Comparison of ENCODE assay signal across 1 cellular context in the genomic region with DNA sequence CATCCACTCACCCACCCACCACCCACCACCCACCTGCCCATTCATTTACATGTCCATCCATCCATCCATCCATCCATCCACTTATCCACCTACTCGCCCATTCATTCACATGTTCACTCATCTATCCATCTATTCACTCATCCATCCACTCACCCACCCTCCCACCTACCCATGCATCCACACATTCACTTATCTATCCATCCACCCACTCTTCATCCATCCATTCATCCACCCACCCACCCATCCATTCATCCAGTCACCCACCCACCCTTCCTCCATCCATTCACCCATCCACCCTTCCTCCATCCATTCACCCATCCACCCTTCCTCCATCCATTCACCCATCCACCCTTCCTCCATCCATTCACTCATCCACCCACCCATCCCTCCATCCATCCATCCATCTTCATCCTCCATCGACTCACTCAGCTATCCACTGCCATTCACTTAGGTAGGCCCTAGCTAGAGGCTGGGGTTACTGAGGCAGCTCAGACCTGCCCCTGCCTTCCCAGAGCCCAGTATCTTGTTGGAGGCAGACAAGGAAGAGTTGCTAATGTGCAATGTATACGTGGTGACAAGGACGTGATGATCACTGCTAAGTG.
TF ChIP-seq lines count a peak whose summit lies in the region.

No MANE protein-coding gene starts in this region.

TF ChIP-seq in HEK293, 187 proteins besides CTCF, POLR2A, EP300 and RAD21:
- TF ChIP-seq ZNF354C (tag by site-specific recombination; IDR thresholded peaks at IDR 0.05; ENCODE audit: borderline replicate concordance, low read depth): no peak
- TF ChIP-seq ZNF785 (tag by site-specific recombination; IDR thresholded peaks at IDR 0.05): no peak
- no peak for TF ChIP-seq ZBTB48 (tag by site-specific recombination; IDR thresholded peaks at IDR 0.05)
- TF ChIP-seq EGR2 (tag by site-specific recombination; IDR thresholded peaks at IDR 0.05; ENCODE audit: low read depth): peak; percentile 100
- TF ChIP-seq ZBTB21 (tag by site-specific recombination; IDR thresholded peaks at IDR 0.05): no peak
- peak; percentile 99 for TF ChIP-seq ZFHX2 (tag by site-specific recombination; conservative IDR thresholded peaks at IDR 0.05)
- peak; percentile 91 for TF ChIP-seq ZBTB17 (tag by site-specific recombination; IDR thresholded peaks at IDR 0.05)
- TF ChIP-seq ZNF37A (tag by site-specific recombination; IDR thresholded peaks at IDR 0.05): no peak
- no peak for TF ChIP-seq ZNF302 (tag by site-specific recombination; IDR thresholded peaks at IDR 0.05; ENCODE audit: low read depth)
- TF ChIP-seq ZNF571 (tag by site-specific recombination; IDR thresholded peaks at IDR 0.05): no peak
- no peak for TF ChIP-seq ZNF10 (tag by site-specific recombination; IDR thresholded peaks at IDR 0.05)
- peak; percentile 89 for TF ChIP-seq ZNF366 (tag by site-specific recombination; conservative IDR thresholded peaks at IDR 0.05)
- TF ChIP-seq ZBTB7A (tag by site-specific recombination; IDR thresholded peaks at IDR 0.05; ENCODE audit: low read depth): no peak
- no peak for TF ChIP-seq ZNF544 (tag by site-specific recombination; IDR thresholded peaks at IDR 0.05)
- TF ChIP-seq ZNF174 (tag by site-specific recombination; IDR thresholded peaks at IDR 0.05): no peak
TF ChIP-seq in HEK293: peak in this region for 4.
